In genomic region chr20:58880994-58881752, GRCh38 we compare ENCODE assay signal across 2 cellular contexts.
TF ChIP-seq lines count a peak whose summit lies in the region.

No MANE protein-coding gene starts in this region.

TF ChIP-seq in A549, 52 proteins besides CTCF, POLR2A, EP300 and RAD21:
- no peak for TF ChIP-seq BCL3 (IDR thresholded peaks at IDR 0.05)
- no peak for TF ChIP-seq CBX2 (IDR thresholded peaks at IDR 0.05; ENCODE audit: borderline replicate concordance, low read depth)
- no peak for TF ChIP-seq REST (IDR thresholded peaks at IDR 0.05)
- no peak for TF ChIP-seq ZNF302 (CRISPR knock-in tag; IDR thresholded peaks at IDR 0.05)
- TF ChIP-seq EHF (CRISPR knock-in tag; IDR thresholded peaks at IDR 0.05), result no peak
- no peak for TF ChIP-seq MAX (IDR thresholded peaks at IDR 0.05)
- no peak for TF ChIP-seq HDAC2 (IDR thresholded peaks at IDR 0.05)
- TF ChIP-seq NPAS2 (CRISPR knock-in tag; IDR thresholded peaks at IDR 0.05; ENCODE audit: borderline replicate concordance), result no peak
- no peak for TF ChIP-seq RARB (CRISPR knock-in tag; IDR thresholded peaks at IDR 0.05)
- no peak for TF ChIP-seq KDM1A (IDR thresholded peaks at IDR 0.05; ENCODE audit: low read depth)
- TF ChIP-seq HEYL (CRISPR knock-in tag; IDR thresholded peaks at IDR 0.05), result no peak
TF ChIP-seq in A549: peak in this region for 0.

TF ChIP-seq in HepG2, 621 proteins besides CTCF, POLR2A, EP300 and RAD21:
- TF ChIP-seq ZNF691 (CRISPR knock-in tag; IDR thresholded peaks at IDR 0.05; ENCODE audit: borderline replicate concordance, low read depth) (no peak), ZBED4 (CRISPR knock-in tag; IDR thresholded peaks at IDR 0.05; ENCODE audit: borderline replicate concordance) (no peak)
